ENCODE assay signal across 25 cellular contexts in genomic region chr9:76803083-76803482, GRCh38. TPM values are rescaled to one million over a fixed set of nuclear protein-coding genes. Genes with fewer than 3 reads are reported as not detected.
"Had no signal": no experiment of that assay in that cellular context is flagged by ENCODE, and none has a peak within 500 bp of the region (broad histone marks: within the 10 kb centered on the region; RNA-seq: fewer than 3 reads in every experiment).

No MANE protein-coding gene starts in this region.

- H3K9me3 ChIP-seq: esophagus squamous epithelium, gastroesophageal sphincter, right atrium auricular region, sigmoid colon, testis, transverse colon had no signal

- H3K4me3 ChIP-seq: esophagus squamous epithelium, gastroesophageal sphincter, right atrium auricular region, sigmoid colon, skin epidermis, testis, transverse colon had no signal

- H3K9me3 Mint-ChIP-seq: dendritic cell treated with granulocyte-macrophage colony-stimulating factor and Interleukin-4, amounts not matched to agents 40 ng/mL and 50 ng/mL, for 4 days; natural killer cell; neural crest cell; stimulated activated naive B cell treated with anti-CD40 and anti-IgM and Interleukin-4, amounts not matched to agents 10 μg/mL and 1 μg/mL and 100 μg/mL, for 72 hours; stimulated activated naive CD8-positive, alpha-beta T cell treated with anti-CD3 and anti-CD28 coated beads, Interleukin-15, amount 100 ng/mL, for 72 hours had no signal

- H3K27ac ChIP-seq: esophagus squamous epithelium, gastroesophageal sphincter, right atrium auricular region, skin epidermis, testis, transverse colon had no signal

- H3K4me1 ChIP-seq: esophagus squamous epithelium, gastroesophageal sphincter, right atrium auricular region, testis had no signal

- ATAC-seq: effector memory CD8-positive, alpha-beta T cell; gastroesophageal sphincter; left lobe of liver; natural killer cell; stimulated activated naive B cell treated with anti-CD40 and anti-IgM and Interleukin-4, amounts not matched to agents 10 μg/mL and 1 μg/mL and 100 μg/mL, for 72 hours; stimulated activated naive CD8-positive, alpha-beta T cell treated with anti-CD3 and anti-CD28 coated beads, Interleukin-15, amount 100 ng/mL, for 72 hours had no signal

- DNase-seq: effector memory CD8-positive, alpha-beta T cell; esophagus squamous epithelium; foreskin fibroblast; mammary epithelial cell; natural killer cell; posterior cingulate gyrus; sigmoid colon; stimulated activated CD4-positive, alpha-beta T cell treated with anti-CD3 and anti-CD28 coated beads, Interleukin-2, amount 100 ng/mL, for 24 hours; stimulated activated CD4-positive, alpha-beta T cell treated with anti-CD3 and anti-CD28 coated beads, Interleukin-4, amount 100 ng/mL, for 4 hours; stimulated activated naive B cell treated with anti-CD40 and anti-IgM and Interleukin-4, amounts not matched to agents 10 μg/mL and 1 μg/mL and 100 μg/mL, for 72 hours; stimulated activated naive CD8-positive, alpha-beta T cell treated with anti-CD3 and anti-CD28 coated beads, Interleukin-15, amount 100 ng/mL, for 72 hours; testis; transverse colon had no signal

- H3K4me1 Mint-ChIP-seq: natural killer cell; neural crest cell; stimulated activated naive CD8-positive, alpha-beta T cell treated with anti-CD3 and anti-CD28 coated beads, Interleukin-15, amount 100 ng/mL, for 72 hours had no signal

- H3K36me3 Mint-ChIP-seq: natural killer cell; stimulated activated naive B cell treated with anti-CD40 and anti-IgM and Interleukin-4, amounts not matched to agents 10 μg/mL and 1 μg/mL and 100 μg/mL, for 72 hours had no signal

- H3K4me3 Mint-ChIP-seq: dendritic cell treated with granulocyte-macrophage colony-stimulating factor and Interleukin-4, amounts not matched to agents 40 ng/mL and 50 ng/mL, for 4 days; effector memory CD8-positive, alpha-beta T cell; natural killer cell; neural crest cell; stimulated activated naive B cell treated with anti-CD40 and anti-IgM and Interleukin-4, amounts not matched to agents 10 μg/mL and 1 μg/mL and 100 μg/mL, for 72 hours; stimulated activated naive CD8-positive, alpha-beta T cell treated with anti-CD3 and anti-CD28 coated beads, Interleukin-15, amount 100 ng/mL, for 72 hours had no signal

- H3K27me3 ChIP-seq: esophagus squamous epithelium, gastroesophageal sphincter, right atrium auricular region, sigmoid colon, testis had no signal

- H3K36me3 ChIP-seq: esophagus squamous epithelium, right atrium auricular region, transverse colon had no signal

- H3K27ac Mint-ChIP-seq: dendritic cell treated with granulocyte-macrophage colony-stimulating factor and Interleukin-4, amounts not matched to agents 40 ng/mL and 50 ng/mL, for 4 days; effector memory CD8-positive, alpha-beta T cell; natural killer cell; stimulated activated naive B cell treated with anti-CD40 and anti-IgM and Interleukin-4, amounts not matched to agents 10 μg/mL and 1 μg/mL and 100 μg/mL, for 72 hours; stimulated activated naive CD8-positive, alpha-beta T cell treated with anti-CD3 and anti-CD28 coated beads, Interleukin-15, amount 100 ng/mL, for 72 hours had no signal

RNA-seq across cellular contexts. Expression of gene PCA3, which starts 38.8 kb away (rescaled TPM):
- total RNA-seq: epithelial cell of proximal tubule, esophagus squamous epithelium, lower leg skin, mammary epithelial cell, mucosa of gallbladder, myocyte, neural crest cell, osteocyte, right atrium auricular region, ureter had no signal
